In genomic region chr14:64891839-64892375, GRCh38 we compare ENCODE assay signal across 8 cellular contexts. TPM values are rescaled to one million over a fixed set of nuclear protein-coding genes. Genes with fewer than 3 reads are reported as not detected.
DNase-seq lines count a peak whose midpoint lies in the region; FAIRE-seq and TF ChIP-seq lines count a peak whose summit lies in the region.

No MANE protein-coding gene starts in this region.

- no peak overlapping the region for H3K4me3 Mint-ChIP-seq in brain

- no peak overlapping the region for H3K4me3 ChIP-seq in keratinocyte (ENCODE audit: control insufficient read depth in 2 of 3, extremely low read depth in 1 of 3, insufficient read depth in 2 of 3, low read depth in 1 of 3, low read length in 3 of 3)
- H3K4me3 ChIP-seq in suprapubic skin = no peak overlapping the region

- H3K27me3 ChIP-seq in keratinocyte (ENCODE audit: control insufficient read depth, extremely low read depth, insufficient read depth, low read length) (peaks cover 4% of the 10 kb centered on the region), suprapubic skin (no peaks in the 10 kb centered on the region)

- H3K27me3 Mint-ChIP-seq in brain = peaks cover 18% of the 10 kb centered on the region

- FAIRE-seq in keratinocyte (lab: Jason Lieb, UNC) = peak; percentile 67

- no peak for TF ChIP-seq EP300 in suprapubic skin (IDR thresholded peaks at IDR 0.05)

- TF ChIP-seq POLR2A in suprapubic skin (IDR thresholded peaks at IDR 0.05) = no peak

- H3K9me3 Mint-ChIP-seq in brain = no peaks in the 10 kb centered on the region

- H4K20me1 ChIP-seq in keratinocyte (ENCODE audit: control insufficient read depth, extremely low read depth, insufficient read depth, low read length) = no peaks in the 10 kb centered on the region

- DNase-seq in activated gamma-delta T cell treated with Interleukin-2 at 50 U/mL for 16 hours (peak; percentile 21), activated gamma-delta T cell (lab: John Stamatoyannopoulos, UW) (no peak), HS-27A (ENCODE audit: low read depth) (peak; percentile 41), NCI-H748 (lab: John Stamatoyannopoulos, UW; ENCODE audit: unreplicated experiment) (peak; percentile 76), keratinocyte (ENCODE audit: low read depth, low spot score) (no peak), suprapubic skin (ENCODE audit: low spot score in 2 of 2) (no peak), posterior vena cava (ENCODE audit: low spot score) (no peak)

- H3K36me3 ChIP-seq in keratinocyte (ENCODE audit: control insufficient read depth in 2 of 2, extremely low read depth in 1 of 2, insufficient read depth in 2 of 2, low read length in 2 of 2) (no peaks in the 10 kb centered on the region), suprapubic skin (no peaks in the 10 kb centered on the region)

- H3K4me1 ChIP-seq in keratinocyte (ENCODE audit: control insufficient read depth, extremely low read depth, insufficient read depth, low read length) = no peaks in the 10 kb centered on the region
- H3K4me1 ChIP-seq in suprapubic skin = no peaks in the 10 kb centered on the region

- H3K4me1 Mint-ChIP-seq in brain = no peaks in the 10 kb centered on the region

- H3K9me3 ChIP-seq in keratinocyte (ENCODE audit: control insufficient read depth, low read depth, low read length) = no peaks in the 10 kb centered on the region
- H3K9me3 ChIP-seq in suprapubic skin = no peaks in the 10 kb centered on the region

- no peak overlapping the region for H3K4me2 ChIP-seq in keratinocyte (ENCODE audit: control insufficient read depth, extremely low read depth, insufficient read depth, low read depth, low read length)

- no peaks in the 10 kb centered on the region for H3K9me1 ChIP-seq in keratinocyte (ENCODE audit: control insufficient read depth, extremely low read depth, insufficient read depth, low read length)

- no peak overlapping the region for H3K9ac ChIP-seq in keratinocyte (ENCODE audit: control insufficient read depth, extremely low read depth, insufficient read depth, low read length)

- dilution Hi-C loops in keratinocyte (cut with MboI; ENCODE audit: extremely low pct_ligation_motif_present, low sequenced_read_pairs) = no loop called here

- H3K79me2 ChIP-seq in keratinocyte (ENCODE audit: control insufficient read depth, insufficient read depth, low read length) = no peaks in the 10 kb centered on the region

- TF ChIP-seq CTCF in brain (conservative IDR thresholded peaks at IDR 0.05) (peak; percentile 85 to 92), keratinocyte (optimal IDR thresholded peaks at IDR 0.05 in 1 of 3, IDR thresholded peaks at IDR 0.05 in 1 of 3, conservative IDR thresholded peaks at IDR 0.05 in 1 of 3; ENCODE audit: extremely low read depth in 1 of 3, insufficient read depth in 2 of 3, low read length in 3 of 3) (peak; percentile 36 to 57 (median 38)), suprapubic skin (IDR thresholded peaks at IDR 0.05) (peak; percentile 9 to 33)

- peak overlapping the region in 2 of 5 experiments; percentile 9 for H3K27ac Mint-ChIP-seq in brain

- intact Hi-C loops in posterior vena cava (cut with DNase I) = loop anchor here (5.0 to 10.0 kb wide), 2 partner anchors 67 to 70 kb away; no protein-coding TSS in a partner anchor

- H3K27ac ChIP-seq in keratinocyte (ENCODE audit: control insufficient read depth, insufficient read depth, low read length) (no peak overlapping the region), suprapubic skin (no peak overlapping the region)

- no peak overlapping the region for H2AFZ ChIP-seq in keratinocyte (ENCODE audit: control insufficient read depth, low read length)

- no peaks in the 10 kb centered on the region for H3K36me3 Mint-ChIP-seq in brain

- WGBS in suprapubic skin = 41% methylated on average over 2 of the region's 2 CpGs

RNA-seq across cellular contexts. Expression of gene SPTB, which starts 12.2 kb away (rescaled TPM):
- polyA plus RNA-seq in brain (ENCODE audit: insufficient read depth, low read depth, low replicate concordance) (6.2 TPM), keratinocyte (0.02 to 0.09 TPM in 2 of 3 replicates, not detected in the other)
- polyA plus RNA-seq in keratinocyte (2011; ENCODE audit: low read depth) = not detected
- polyA plus RNA-seq in keratinocyte (2011; cell fraction: cytosol; rRNA removed) = under 0.01 TPM in 1 of 2 replicates, not detected in the other
- 0.05 and 0.06 TPM in 2 replicates for polyA plus RNA-seq in keratinocyte (2011; cell fraction: nucleus; rRNA removed)
- 0.30 and 0.69 TPM in 2 replicates for polyA plus RNA-seq in keratinocyte (2012; ENCODE audit: low replicate concordance)
- polyA minus RNA-seq in keratinocyte = 0.13 to 0.95 TPM in 2 of 3 replicates, not detected in the other
- polyA minus RNA-seq in keratinocyte (2011; cell fraction: cytosol; rRNA and poly(A)+ RNA removed) = not detected
- 0.11 and 0.16 TPM in 2 replicates for polyA minus RNA-seq in keratinocyte (2011; cell fraction: nucleus; rRNA and poly(A)+ RNA removed)
- total RNA-seq in suprapubic skin (1 to 10 TPM in 1 of 4 donors, under 1 TPM in 3; 0.44 to 2.4 (median 0.54) TPM), posterior vena cava (1 to 10 TPM; 2.5 to 3.3 TPM)

RNA-seq across cellular contexts. Expression of gene CHURC1, which starts 22.3 kb away (rescaled TPM):
- polyA plus RNA-seq in brain (ENCODE audit: insufficient read depth, low read depth, low replicate concordance) (27.1 TPM), keratinocyte (65.4 to 126 TPM (median 74.8 TPM) in 3 replicates)
- polyA plus RNA-seq in keratinocyte (2011; ENCODE audit: low read depth) = 177 TPM
- 75.1 and 123 TPM in 2 replicates for polyA plus RNA-seq in keratinocyte (2011; cell fraction: cytosol; rRNA removed)
- polyA plus RNA-seq in keratinocyte (2011; cell fraction: nucleus; rRNA removed) = 46.9 and 57.5 TPM in 2 replicates
- 42.0 and 50.4 TPM in 2 replicates for polyA plus RNA-seq in keratinocyte (2012; ENCODE audit: low replicate concordance)
- 8.0 to 26.2 TPM (median 15.6 TPM) in 3 replicates for polyA minus RNA-seq in keratinocyte
- polyA minus RNA-seq in keratinocyte (2011; cell fraction: cytosol; rRNA and poly(A)+ RNA removed) = 23.8 TPM
- polyA minus RNA-seq in keratinocyte (2011; cell fraction: nucleus; rRNA and poly(A)+ RNA removed) = 13.8 and 23.0 TPM in 2 replicates
- total RNA-seq in suprapubic skin (10 to 100 TPM; 50.9 to 93.8 (median 87.7) TPM), posterior vena cava (10 to 100 TPM; 65.4 to 87.3 TPM)

RNA-seq across cellular contexts. Expression of gene GPX2, which starts 50.6 kb away (rescaled TPM):
- polyA plus RNA-seq in brain (ENCODE audit: insufficient read depth, low read depth, low replicate concordance) = 23.8 TPM
- 47.0 to 76.9 TPM (median 57.5 TPM) in 3 replicates for polyA plus RNA-seq in keratinocyte
- polyA plus RNA-seq in keratinocyte (2011; ENCODE audit: low read depth) = 0.82 TPM
- 48.6 and 68.2 TPM in 2 replicates for polyA plus RNA-seq in keratinocyte (2011; cell fraction: cytosol; rRNA removed)
- polyA plus RNA-seq in keratinocyte (2011; cell fraction: nucleus; rRNA removed) = 20.0 and 23.7 TPM in 2 replicates
- polyA plus RNA-seq in keratinocyte (2012; ENCODE audit: low replicate concordance) = 5.9 and 41.7 TPM in 2 replicates
- polyA minus RNA-seq in keratinocyte = 27.2 to 42.0 TPM (median 36.9 TPM) in 3 replicates
- polyA minus RNA-seq in keratinocyte (2011; cell fraction: cytosol; rRNA and poly(A)+ RNA removed) = 16.3 TPM
- 3.4 and 4.7 TPM in 2 replicates for polyA minus RNA-seq in keratinocyte (2011; cell fraction: nucleus; rRNA and poly(A)+ RNA removed)
- 10 to 100 TPM in 3 of 4 donors, 1 to 10 TPM in 1; 10.0 to 65.0 (median 27.6) TPM for total RNA-seq in suprapubic skin
- not detected for total RNA-seq in posterior vena cava

Comparison
In these comparisons a context has a peak if more than half of its experiments do, and no peak if none do; other contexts are left out.
1. DNase-seq: peak in activated gamma-delta T cell treated with Interleukin-2 at 50 U/mL for 16 hours (single experiment), HS-27A (single experiment) and NCI-H748 (single experiment); none in activated gamma-delta T cell (single experiment), keratinocyte (single experiment), suprapubic skin (0 of 2) and posterior vena cava (single experiment).
2. CTCF ChIP-seq: peak in every context shown above with its lines; median percentile 88 in brain; 38 in keratinocyte; 21 in suprapubic skin.
3. RNA of gene GPX2, which starts 50.6 kb away (total RNA-seq): 10.0 to 65.0 TPM in suprapubic skin; not detected in posterior vena cava; every median in the first group is over 10 times any median in the second.